Comparison of ENCODE assay signal across 9 cellular contexts in the genomic region with DNA sequence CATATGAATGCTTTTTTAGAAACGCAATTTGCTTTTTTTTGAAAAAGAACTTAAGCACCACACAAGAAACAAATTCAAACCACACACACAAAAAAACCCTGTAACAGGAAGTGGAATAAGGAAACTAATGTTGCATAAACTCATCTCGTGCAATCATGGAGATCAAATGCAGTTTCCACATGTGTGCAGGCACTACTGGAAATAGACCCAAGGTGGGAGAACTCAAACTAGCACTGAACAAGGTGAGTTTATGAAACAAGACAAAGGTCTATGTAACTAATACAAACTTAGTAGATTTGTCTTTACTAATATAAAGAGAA. TPM values are rescaled to one million over a fixed set of nuclear protein-coding genes. Genes with fewer than 3 reads are reported as not detected.
A peak's percentile ranks its signal among the peaks of the same experiment; 100 is the strongest.
DNase-seq lines count a peak whose midpoint lies in the region; ATAC-seq, FAIRE-seq and TF ChIP-seq lines count a peak whose summit lies in the region.
"Had no signal": no experiment of that assay in that cellular context is flagged by ENCODE, and none has a peak within 500 bp of the region (broad histone marks: within the 10 kb centered on the region; RNA-seq: fewer than 3 reads in every experiment).

No MANE protein-coding gene starts in this region.

- intact Hi-C loops in CD8-positive, alpha-beta T cell (cut with DNase I, micrococcal nuclease) = loop anchor here (1.0 to 5.0 kb wide), 5 partner anchors 9 to 1034 kb away; partner anchors contain the start of gene NIN (in 2 of the 2)
- intact Hi-C loops in endothelial cell of umbilical vein (cut with micrococcal nuclease) = no loop called here
- intact Hi-C loops in HepG2 (cut with micrococcal nuclease; ENCODE audit: unreplicated experiment) = no loop called here

- DNase-seq in CD8-positive, alpha-beta T cell = peak in 1 of 7 experiments; percentile 44
- no peak for DNase-seq in endothelial cell of umbilical vein (ENCODE audit: low read depth, low spot score)
- no peak for DNase-seq in type B pancreatic cell (ENCODE audit: extremely low spot score, unreplicated experiment)
- DNase-seq in D341Med (ENCODE audit: low spot score) = no peak
- no peak for DNase-seq in HepG2 (ENCODE audit: low spot score)

- H3K9ac ChIP-seq in Loucy (ENCODE audit: low read depth, low read length, poor library complexity, severe bottlenecking) (no peak overlapping the region), endothelial cell of umbilical vein (replicated peaks; ENCODE audit: extremely low read depth, insufficient read depth, low read length) (no peak overlapping the region), HepG2 (ENCODE audit: insufficient read depth, low read depth, low read length) (no peak overlapping the region)

- peaks cover 39% of the 10 kb centered on the region for H3K36me3 Mint-ChIP-seq in CD8-positive, alpha-beta T cell
- H3K36me3 Mint-ChIP-seq in type B pancreatic cell = peaks cover 30% of the 10 kb centered on the region

- in situ Hi-C loops in HepG2 (cut with HindIII; ENCODE audit: extremely low pct_ligation_motif_present, low pct_unique_long_range_greater_than_20kb) = no loop called here

- WGBS in HepG2 (ENCODE audit: low lambda C conversion rate) = 97% methylated on average over 2 of the region's 2 CpGs

- TF ChIP-seq CTCF in CD8-positive, alpha-beta T cell (IDR thresholded peaks at IDR 0.05) = no peak
- no peak for TF ChIP-seq CTCF in Loucy (conservative IDR thresholded peaks at IDR 0.05; ENCODE audit: low read length)
- no peak for TF ChIP-seq CTCF in endothelial cell of umbilical vein (IDR thresholded peaks at IDR 0.05; ENCODE audit: extremely low read depth in 1 of 2, insufficient read depth in 1 of 2, low read depth in 1 of 2, low read length in 2 of 2)
- no peak for TF ChIP-seq CTCF in type B pancreatic cell (conservative IDR thresholded peaks at IDR 0.05)
- no peak for TF ChIP-seq CTCF in HepG2 (CRISPR knock-in tag; IDR thresholded peaks at IDR 0.05)

- BruUV-seq in endothelial cell of umbilical vein (replicated peaks; lab: Mats Ljungman, UMichigan) = no TSS peak
- no TSS peak for BruUV-seq in HepG2 (replicated peaks; lab: Mats Ljungman, UMichigan)

- no peaks in the 10 kb centered on the region for H3K27me3 ChIP-seq in CD8-positive, alpha-beta T cell (ENCODE audit: insufficient read depth, low read length)
- H3K27me3 ChIP-seq in Loucy (ENCODE audit: insufficient read depth, low read length, poor library complexity, severe bottlenecking) (no peaks in the 10 kb centered on the region), endothelial cell of umbilical vein (ENCODE audit: control insufficient read depth in 2 of 2, insufficient read depth in 2 of 2, low read length in 2 of 2) (no peaks in the 10 kb centered on the region), HepG2 (ENCODE audit: control insufficient read depth in 1 of 2, insufficient read depth in 2 of 2, low read length in 2 of 2) (no peaks in the 10 kb centered on the region)

- peak overlapping the region; percentile 77 for H3K4me3 Mint-ChIP-seq in CD8-positive, alpha-beta T cell
- H3K4me3 Mint-ChIP-seq in type B pancreatic cell = no peak overlapping the region

- no peaks in the 10 kb centered on the region for H3K9me1 ChIP-seq in endothelial cell of umbilical vein (replicated peaks; ENCODE audit: control insufficient read depth, extremely low read depth, insufficient read depth, low read length)

- no peak for TF ChIP-seq POLR2A in endothelial cell of umbilical vein (IDR thresholded peaks at IDR 0.05; ENCODE audit: low read depth, low read length)
- no peak for TF ChIP-seq POLR2A in HepG2 (IDR thresholded peaks at IDR 0.05; ENCODE audit: insufficient read depth in 1 of 2, low read depth in 2 of 2, low read length in 2 of 2)

- FAIRE-seq in endothelial cell of umbilical vein (lab: Jason Lieb, UNC) (peak; percentile 35), HepG2 (lab: Jason Lieb, UNC) (no peak)

- ATAC-seq in CD8-positive, alpha-beta T cell = peak; percentile 85
- peak; percentile 65 for ATAC-seq in GM21381 (IDR thresholded peaks at IDR 0.05; ENCODE audit: unreplicated experiment)
- ATAC-seq in HG03175 (IDR thresholded peaks at IDR 0.05; ENCODE audit: unreplicated experiment) = no peak
- ATAC-seq in HepG2 = no peak
- ATAC-seq: Panc1 had no signal

- TF ChIP-seq EP300 in HepG2 (IDR thresholded peaks at IDR 0.05; ENCODE audit: low read depth in 2 of 2, low read length in 2 of 2) (no peak), HepG2 (CRISPR knock-in tag; IDR thresholded peaks at IDR 0.05; ENCODE audit: borderline replicate concordance) (no peak)

- H3K79me2 ChIP-seq in Loucy (ENCODE audit: insufficient read depth, low read length) (peaks cover 94% of the 10 kb centered on the region), endothelial cell of umbilical vein (ENCODE audit: control insufficient read depth, insufficient read depth, low read length) (peaks cover 58% of the 10 kb centered on the region), HepG2 (ENCODE audit: insufficient read depth, low read length) (no peaks in the 10 kb centered on the region)

- H3K27ac ChIP-seq in CD8-positive, alpha-beta T cell (ENCODE audit: low read depth, low read length) = no peak overlapping the region
- H3K27ac ChIP-seq in endothelial cell of umbilical vein (ENCODE audit: insufficient read depth, low read depth, low read length) (no peak overlapping the region), HepG2 (ENCODE audit: extremely low read length, insufficient read depth, low read length) (no peak overlapping the region)

- POLR2A ChIA-PET in CD8-positive, alpha-beta T cell (lab: Charles Lee) = interaction anchor here (1.3 to 2.6 kb wide), 3 partner anchors 9 to 47 kb away, joined by 3 to 13 read pairs (median 8); no protein-coding TSS in a partner anchor
- POLR2A ChIA-PET in endothelial cell of umbilical vein (lab: Charles Lee) = interaction anchor here (0.5 kb wide), 1 partner anchor 13 kb away, joined by 4 read pairs; no protein-coding TSS in a partner anchor
- POLR2A ChIA-PET in HepG2 (lab: Yijun Ruan, JAX) = no interaction called here

- CTCF ChIA-PET in CD8-positive, alpha-beta T cell (lab: Charles Lee) = interaction anchor here (0.9 to 1.8 kb wide), 3 partner anchors 21 to 47 kb away, joined by 3 to 8 read pairs (median 5); no protein-coding TSS in a partner anchor
- CTCF ChIA-PET in endothelial cell of umbilical vein (lab: Charles Lee) = interaction anchor here (1.5 kb wide), 1 partner anchor 38 kb away, joined by 4 read pairs; no protein-coding TSS in a partner anchor
- CTCF ChIA-PET in HepG2 (lab: Yijun Ruan, JAX; ENCODE audit: low intra/inter-chr PET ratio, low total read pairs) = no interaction called here

- peak overlapping the region; percentile 9 for H3K4me3 ChIP-seq in CD8-positive, alpha-beta T cell (ENCODE audit: low read depth, low read length)
- H3K4me3 ChIP-seq in Loucy (ENCODE audit: low read length, poor library complexity, severe bottlenecking) (peak overlapping the region; percentile 60), endothelial cell of umbilical vein (replicated peaks in 1 of 3; ENCODE audit: insufficient read depth in 1 of 3, low read depth in 1 of 3, low read length in 3 of 3) (no peak overlapping the region), HepG2 (replicated peaks in 1 of 3; ENCODE audit: insufficient read depth in 1 of 3, low read depth in 2 of 3, low read length in 3 of 3) (no peak overlapping the region)

- peaks cover 6% of the 10 kb centered on the region for H3K9me3 Mint-ChIP-seq in CD8-positive, alpha-beta T cell
- peaks cover 11% of the 10 kb centered on the region for H3K9me3 Mint-ChIP-seq in type B pancreatic cell

- H3F3A ChIP-seq in Loucy (ENCODE audit: low read depth) = no peaks in the 10 kb centered on the region

- H3K36me3 ChIP-seq in CD8-positive, alpha-beta T cell (ENCODE audit: insufficient read depth, low read length) = no peaks in the 10 kb centered on the region
- peaks cover 31% of the 10 kb centered on the region; the same call in 1 of the 2 replicates for H3K36me3 ChIP-seq in Loucy (ENCODE audit: insufficient read depth, low read length)
- H3K36me3 ChIP-seq in endothelial cell of umbilical vein (ENCODE audit: control insufficient read depth in 2 of 2, extremely low read depth in 1 of 2, insufficient read depth in 2 of 2, low read length in 2 of 2) = no peaks in the 10 kb centered on the region
- H3K36me3 ChIP-seq in HepG2 (replicated peaks in 1 of 2; ENCODE audit: control insufficient read depth in 1 of 2, insufficient read depth in 2 of 2, low read length in 2 of 2) = no peaks in the 10 kb centered on the region

- dilution Hi-C loops in endothelial cell of umbilical vein (cut with MboI; ENCODE audit: extremely low pct_ligation_motif_present, low sequenced_read_pairs) = no loop called here

- H3K27ac Mint-ChIP-seq in CD8-positive, alpha-beta T cell = peak overlapping the region; percentile 92
- H3K27ac Mint-ChIP-seq in type B pancreatic cell = no peak overlapping the region

- no peak overlapping the region for H2AFZ ChIP-seq in Loucy (ENCODE audit: low read length)
- H2AFZ ChIP-seq in endothelial cell of umbilical vein (ENCODE audit: low read depth, low read length) = no peak overlapping the region
- no peak overlapping the region for H2AFZ ChIP-seq in HepG2 (ENCODE audit: low read length)

- peaks cover 49% of the 10 kb centered on the region for H3K4me1 ChIP-seq in CD8-positive, alpha-beta T cell (ENCODE audit: insufficient read depth, low read length)
- H3K4me1 ChIP-seq in Loucy (ENCODE audit: insufficient read depth, low read length, poor library complexity, severe bottlenecking) (peaks cover 21% of the 10 kb centered on the region), endothelial cell of umbilical vein (ENCODE audit: control insufficient read depth, extremely low read depth, insufficient read depth, low read length) (peaks cover 11% of the 10 kb centered on the region), HepG2 (ENCODE audit: insufficient read depth, low read length) (peaks cover 12% of the 10 kb centered on the region)

- no peak for TF ChIP-seq RAD21 in HepG2 (CRISPR knock-in tag; IDR thresholded peaks at IDR 0.05)

- H3K9me3 ChIP-seq in CD8-positive, alpha-beta T cell (ENCODE audit: low read length) = no peaks in the 10 kb centered on the region
- H3K9me3 ChIP-seq in Loucy (ENCODE audit: insufficient read depth, low read depth, low read length) (no peaks in the 10 kb centered on the region; the same call in 1 of the 2 replicates), endothelial cell of umbilical vein (replicated peaks; ENCODE audit: control insufficient read depth, insufficient read depth, low read length) (no peaks in the 10 kb centered on the region), HepG2 (ENCODE audit: low read length) (no peaks in the 10 kb centered on the region)

- H3K9me2 ChIP-seq in Loucy (replicated peaks; ENCODE audit: low read depth, low read length) = no peaks in the 10 kb centered on the region

- no peaks in the 10 kb centered on the region for H3K27me3 Mint-ChIP-seq in CD8-positive, alpha-beta T cell (ENCODE audit: low read depth)
- no peaks in the 10 kb centered on the region for H3K27me3 Mint-ChIP-seq in type B pancreatic cell

- peaks cover 69% of the 10 kb centered on the region for H3K4me1 Mint-ChIP-seq in CD8-positive, alpha-beta T cell (ENCODE audit: low read depth)
- peaks cover 11% of the 10 kb centered on the region for H3K4me1 Mint-ChIP-seq in type B pancreatic cell (ENCODE audit: unreplicated experiment)

- peak overlapping the region; percentile 65 for H3K4me2 ChIP-seq in Loucy (ENCODE audit: low read depth, low read length, poor library complexity, severe bottlenecking)
- no peak overlapping the region for H3K4me2 ChIP-seq in endothelial cell of umbilical vein (ENCODE audit: insufficient read depth, low read length)
- no peak overlapping the region for H3K4me2 ChIP-seq in HepG2 (ENCODE audit: low read depth, low read length)

- peaks cover 34% of the 10 kb centered on the region for H4K20me1 ChIP-seq in Loucy (ENCODE audit: insufficient read depth, low read length, poor library complexity, severe bottlenecking)
- no peaks in the 10 kb centered on the region for H4K20me1 ChIP-seq in endothelial cell of umbilical vein (replicated peaks; ENCODE audit: control insufficient read depth, extremely low read depth, insufficient read depth, low read length)
- no peaks in the 10 kb centered on the region for H4K20me1 ChIP-seq in HepG2 (ENCODE audit: insufficient read depth, low read length)

RNA-seq across cellular contexts. Expression of gene NIN, which starts 17.5 kb away (rescaled TPM):
- total RNA-seq in CD8-positive, alpha-beta T cell = 100 to 1,000 TPM; 121 to 132 TPM
- total RNA-seq in endothelial cell of umbilical vein (68.2 and 76.3 TPM in 2 replicates), type B pancreatic cell (ENCODE audit: low replicate concordance) (30.1 and 40.5 TPM in 2 replicates), HepG2 (2016; rRNA removed; fragmentation: Illumina TruSeq; extraction: Trizol) (9.7 and 11.6 TPM in 2 replicates)
- polyA plus RNA-seq in endothelial cell of umbilical vein (6.5 and 7.1 TPM in 2 replicates), HepG2 (2011; rRNA removed) (2.5 and 2.8 TPM in 2 replicates)
- 11.8 and 14.1 TPM in 2 replicates for polyA plus RNA-seq in endothelial cell of umbilical vein (2011; cell fraction: cytosol; rRNA removed)
- 28.9 and 40.7 TPM in 2 replicates for polyA plus RNA-seq in endothelial cell of umbilical vein (2011; cell fraction: nucleus; rRNA removed)
- polyA plus RNA-seq in endothelial cell of umbilical vein (2012) = 24.6 and 38.0 TPM in 2 replicates
- polyA minus RNA-seq in endothelial cell of umbilical vein = 67.2 and 81.4 TPM in 2 replicates
- 7.7 TPM for polyA minus RNA-seq in endothelial cell of umbilical vein (2011; cell fraction: cytosol; rRNA and poly(A)+ RNA removed)
- 57.7 and 69.8 TPM in 2 replicates for polyA minus RNA-seq in endothelial cell of umbilical vein (2011; cell fraction: nucleus; rRNA and poly(A)+ RNA removed)
- total RNA-seq in HepG2 (2016; cell fraction: cytosol; rRNA removed; fragmentation: Illumina TruSeq; extraction: Trizol; ENCODE audit: low read depth) = 2.4 and 2.5 TPM in 2 replicates
- total RNA-seq in HepG2 (2016; cell fraction: insoluble cytoplasmic fraction; rRNA removed; fragmentation: Illumina TruSeq; extraction: Trizol) = 9.5 and 10.5 TPM in 2 replicates
- total RNA-seq in HepG2 (2016; cell fraction: membrane; rRNA removed; fragmentation: Illumina TruSeq; extraction: Trizol) = 4.7 and 5.1 TPM in 2 replicates
- total RNA-seq in HepG2 (2016; cell fraction: nucleus; rRNA removed; fragmentation: Illumina TruSeq; extraction: Trizol) = 15.1 and 17.0 TPM in 2 replicates
- polyA plus RNA-seq in HepG2 (2011; cell fraction: cytosol; rRNA removed) = 1.1 and 2.0 TPM in 2 replicates
- polyA plus RNA-seq in HepG2 (2011; cell fraction: nucleus; rRNA removed) = 3.9 and 4.5 TPM in 2 replicates
- 3.0 and 5.9 TPM in 2 replicates for polyA plus RNA-seq in HepG2 (2012)
- 1.0 and 1.5 TPM in 2 replicates for polyA plus RNA-seq in HepG2 (2016; cell fraction: cytosol; fragmentation: Illumina TruSeq; extraction: Trizol; ENCODE audit: low read depth)
- polyA plus RNA-seq in HepG2 (2016; cell fraction: insoluble cytoplasmic fraction; fragmentation: Illumina TruSeq; extraction: Trizol; ENCODE audit: low read depth) = 5.5 and 6.0 TPM in 2 replicates
- 1.3 and 2.4 TPM in 2 replicates for polyA plus RNA-seq in HepG2 (2016; cell fraction: membrane; fragmentation: Illumina TruSeq; extraction: Trizol; ENCODE audit: low read depth)
- polyA plus RNA-seq in HepG2 (2016; cell fraction: nucleus; fragmentation: Illumina TruSeq; extraction: Trizol; ENCODE audit: insufficient read depth, low read depth) = 9.0 and 13.1 TPM in 2 replicates
- 11.8 and 30.5 TPM in 2 replicates for polyA minus RNA-seq in HepG2 (2011; rRNA and poly(A)+ RNA removed; ENCODE audit: low replicate concordance)
- polyA minus RNA-seq in HepG2 (2011; cell fraction: cytosol; rRNA and poly(A)+ RNA removed) = 6.8 and 8.1 TPM in 2 replicates
- 19.8 and 20.9 TPM in 2 replicates for polyA minus RNA-seq in HepG2 (2011; cell fraction: nucleus; rRNA and poly(A)+ RNA removed)

RNA-seq across cellular contexts. Expression of gene ABHD12B, which starts 58.3 kb away (rescaled TPM):
- not detected for total RNA-seq in CD8-positive, alpha-beta T cell
- not detected in 2 replicates for total RNA-seq in endothelial cell of umbilical vein
- not detected in 2 replicates for polyA plus RNA-seq in endothelial cell of umbilical vein
- polyA plus RNA-seq in endothelial cell of umbilical vein (2011; cell fraction: cytosol; rRNA removed) = not detected in 2 replicates
- not detected in 2 replicates for polyA plus RNA-seq in endothelial cell of umbilical vein (2011; cell fraction: nucleus; rRNA removed)
- polyA plus RNA-seq in endothelial cell of umbilical vein (2012) = 0.19 TPM in 1 of 2 replicates, not detected in the other
- polyA minus RNA-seq in endothelial cell of umbilical vein = not detected in 2 replicates
- polyA minus RNA-seq in endothelial cell of umbilical vein (2011; cell fraction: cytosol; rRNA and poly(A)+ RNA removed) = not detected
- not detected in 2 replicates for polyA minus RNA-seq in endothelial cell of umbilical vein (2011; cell fraction: nucleus; rRNA and poly(A)+ RNA removed)
- total RNA-seq in type B pancreatic cell (ENCODE audit: low replicate concordance) = 0.17 and 0.55 TPM in 2 replicates
- total RNA-seq in HepG2 (2016; rRNA removed; fragmentation: Illumina TruSeq; extraction: Trizol) = not detected in 2 replicates
- total RNA-seq in HepG2 (2016; cell fraction: cytosol; rRNA removed; fragmentation: Illumina TruSeq; extraction: Trizol; ENCODE audit: low read depth) = not detected in 2 replicates
- total RNA-seq in HepG2 (2016; cell fraction: insoluble cytoplasmic fraction; rRNA removed; fragmentation: Illumina TruSeq; extraction: Trizol) = not detected in 2 replicates
- not detected in 2 replicates for total RNA-seq in HepG2 (2016; cell fraction: membrane; rRNA removed; fragmentation: Illumina TruSeq; extraction: Trizol)
- total RNA-seq in HepG2 (2016; cell fraction: nucleus; rRNA removed; fragmentation: Illumina TruSeq; extraction: Trizol) = not detected in 2 replicates
- polyA plus RNA-seq in HepG2 (2011; rRNA removed) = not detected in 2 replicates
- polyA plus RNA-seq in HepG2 (2011; cell fraction: cytosol; rRNA removed) = not detected in 2 replicates
- polyA plus RNA-seq in HepG2 (2011; cell fraction: nucleus; rRNA removed) = not detected in 2 replicates
- 0.19 and 0.42 TPM in 2 replicates for polyA plus RNA-seq in HepG2 (2012)
- polyA plus RNA-seq in HepG2 (2016; cell fraction: cytosol; fragmentation: Illumina TruSeq; extraction: Trizol; ENCODE audit: low read depth) = not detected in 2 replicates
- polyA plus RNA-seq in HepG2 (2016; cell fraction: insoluble cytoplasmic fraction; fragmentation: Illumina TruSeq; extraction: Trizol; ENCODE audit: low read depth) = not detected in 2 replicates
- not detected in 2 replicates for polyA plus RNA-seq in HepG2 (2016; cell fraction: membrane; fragmentation: Illumina TruSeq; extraction: Trizol; ENCODE audit: low read depth)
- polyA plus RNA-seq in HepG2 (2016; cell fraction: nucleus; fragmentation: Illumina TruSeq; extraction: Trizol; ENCODE audit: insufficient read depth, low read depth) = not detected in 2 replicates
- polyA minus RNA-seq in HepG2 (2011; rRNA and poly(A)+ RNA removed; ENCODE audit: low replicate concordance) = not detected in 2 replicates
- polyA minus RNA-seq in HepG2 (2011; cell fraction: cytosol; rRNA and poly(A)+ RNA removed) = not detected in 2 replicates
- not detected in 2 replicates for polyA minus RNA-seq in HepG2 (2011; cell fraction: nucleus; rRNA and poly(A)+ RNA removed)

Comparison
In these comparisons a context has a peak if more than half of its experiments do, and no peak if none do; other contexts are left out.
1. ATAC-seq: peak in CD8-positive, alpha-beta T cell (single experiment) and GM21381 (single experiment); none in HG03175 (single experiment) and HepG2 (single experiment).
2. H3K4me3 ChIP-seq: peak in CD8-positive, alpha-beta T cell (single experiment) and Loucy (single experiment); none in endothelial cell of umbilical vein (0 of 3) and HepG2 (0 of 3).
3. intact Hi-C loops: an anchor here in CD8-positive, alpha-beta T cell (1.0 to 5.0 kb wide); none called in endothelial cell of umbilical vein and HepG2.